In genomic region chr1:166283600-166283999, GRCh38 we compare ENCODE assay signal across 30 cellular contexts.
"Had no signal": no experiment of that assay in that cellular context is flagged by ENCODE, and none has a peak within 500 bp of the region (broad histone marks: within the 10 kb centered on the region; RNA-seq: fewer than 3 reads in every experiment).

No MANE protein-coding gene starts in this region.

- H3K27me3 ChIP-seq: ascending aorta, breast epithelium, cardiac muscle cell, colonic mucosa, esophagus squamous epithelium had no signal

- ATAC-seq: activated CD4-positive, alpha-beta T cell treated with anti-CD3 and anti-CD28 coated beads for 36 hours; activated CD8-positive, alpha-beta T cell treated with anti-CD3 and anti-CD28 coated beads, Interleukin-2, amount 10 ng/mL, durations not matched to agents 7 days and 5 days; activated naive CD4-positive, alpha-beta T cell treated with anti-CD3 and anti-CD28 coated beads, Interleukin-2, amount 50 U/mL, for 72 hours; activated T-cell treated with anti-CD3 and anti-CD28 coated beads, Interleukin-2, amount 50 U/mL, for 72 hours; gastroesophageal sphincter; T-helper 17 cell had no signal

- H3K27ac ChIP-seq: ascending aorta, breast epithelium, cardiac muscle cell, colonic mucosa, epithelial cell of prostate, esophagus squamous epithelium, gastroesophageal sphincter had no signal

- FAIRE-seq: endometrium, endothelial cell of umbilical vein had no signal

- H3K9me3 ChIP-seq: ascending aorta, breast epithelium, colonic mucosa, esophagus squamous epithelium, gastroesophageal sphincter had no signal

- H3K4me3 ChIP-seq: ascending aorta, breast epithelium, cardiac muscle cell, colonic mucosa, esophagus squamous epithelium, gastroesophageal sphincter had no signal

- H3K36me3 ChIP-seq: ascending aorta, breast epithelium, cardiac muscle cell, colonic mucosa, esophagus squamous epithelium, gastroesophageal sphincter had no signal

- H3K4me1 ChIP-seq: ascending aorta, breast epithelium, colonic mucosa, esophagus squamous epithelium, gastroesophageal sphincter had no signal

- DNase-seq: activated CD4-positive, alpha-beta memory T cell treated with anti-CD3 and anti-CD28 coated beads for 36 hours; activated CD4-positive, alpha-beta T cell treated with anti-CD3 and anti-CD28 coated beads for 36 hours; activated CD4-positive, CD25-positive, alpha-beta regulatory T cell; activated CD4-positive, CD25-positive, alpha-beta regulatory T cell treated with anti-CD3 and anti-CD28 coated beads, Interleukin-2, amount 50 U/mL, for 72 hours; activated CD8-positive, alpha-beta memory T cell treated with anti-CD3 and anti-CD28 coated beads, Interleukin-2, amount 50 U/mL, for 48 hours; activated CD8-positive, alpha-beta T cell treated with anti-CD3 and anti-CD28 coated beads, Interleukin-2, amount 10 ng/mL, durations not matched to agents 7 days and 5 days; activated gamma-delta T cell; activated naive CD4-positive, alpha-beta T cell; activated naive CD4-positive, alpha-beta T cell treated with anti-CD3 and anti-CD28 coated beads, Interleukin-2, amount 10 ng/mL, durations not matched to agents 7 days and 5 days; activated naive CD8-positive, alpha-beta T cell treated with anti-CD3 and anti-CD28 coated beads, Interleukin-2, amount 10 ng/mL, durations not matched to agents 7 days and 5 days; activated T-cell treated with anti-CD3 and anti-CD28 coated beads for 4 hours; activated T-cell treated with anti-CD3 and anti-CD28 coated beads, Interleukin-2, amount 50 U/mL, for 24 hours; activated T-cell treated with anti-CD3 and anti-CD28 coated beads, Interleukin-2, amount 50 U/mL, for 72 hours; central memory CD4-positive, alpha-beta T cell; cerebellar nuclear complex; colonic mucosa; effector CD8-positive, alpha-beta T cell; esophagus squamous epithelium; foreskin melanocyte; T-helper 1 cell; T-helper 17 cell; T1000 had no signal
